ENCODE assay signal across 25 cellular contexts in the genomic region with DNA sequence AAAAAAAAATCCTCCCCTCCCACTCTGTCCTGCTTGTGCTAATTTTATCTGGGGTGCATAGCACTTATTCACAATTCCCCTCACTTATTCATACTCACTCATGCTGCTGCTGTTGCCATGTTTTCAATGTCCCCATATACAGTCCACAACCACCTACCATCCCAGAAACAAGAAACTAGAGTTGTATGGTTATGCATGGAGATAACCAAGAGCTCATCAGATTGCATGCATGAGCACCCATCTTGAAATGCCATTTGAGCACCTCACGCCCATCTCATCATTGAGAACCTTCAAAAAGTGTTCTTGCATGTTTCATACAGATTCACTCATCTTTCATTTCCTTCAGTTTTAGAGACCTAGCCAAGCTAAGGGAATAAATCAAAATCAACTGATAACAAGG.
"Had no signal": no experiment of that assay in that cellular context is flagged by ENCODE, and none has a peak within 500 bp of the region (broad histone marks: within the 10 kb centered on the region; RNA-seq: fewer than 3 reads in every experiment).

No MANE protein-coding gene starts in this region.

- H3K36me3 ChIP-seq: colonic mucosa, gastrocnemius medialis, neutrophil, pancreas, right lobe of liver, tibial artery had no signal

- H3K27me3 ChIP-seq: colonic mucosa, gastrocnemius medialis, neutrophil, pancreas, right lobe of liver, testis, tibial artery had no signal

- H3K27ac ChIP-seq: colonic mucosa, epithelial cell of prostate, gastrocnemius medialis, neutrophil, pancreas, right lobe of liver, testis, tibial artery had no signal

- H3K4me1 ChIP-seq: colonic mucosa, gastrocnemius medialis, pancreas, testis, tibial artery had no signal

- H3K9me3 ChIP-seq: colonic mucosa, gastrocnemius medialis, mucosa of descending colon, neutrophil, pancreas, right lobe of liver, testis, tibial artery had no signal

- H3K4me3 ChIP-seq: colonic mucosa, gastrocnemius medialis, mucosa of descending colon, pancreas, right lobe of liver, testis, tibial artery had no signal

- DNase-seq: colonic mucosa; effector CD8-positive, alpha-beta T cell; endodermal cell; foreskin fibroblast; gastrocnemius medialis; head of caudate nucleus; kidney; mesenchymal stem cell; mucosa of descending colon; naive B cell; pancreas; right lobe of liver; small intestine; stimulated activated CD4-positive, alpha-beta T cell treated with anti-CD3 and anti-CD28 coated beads, Interleukin-15, amount 100 ng/mL, for 24 hours; stimulated activated CD4-positive, alpha-beta T cell treated with anti-CD3 and anti-CD28 coated beads, Interleukin-4, amount 100 ng/mL, for 1 hour; stimulated activated CD8-positive, alpha-beta memory T cell treated with anti-CD3 and anti-CD28 coated beads, Interleukin-4, amount 100 ng/mL, for 48 hours; stimulated activated naive CD8-positive, alpha-beta T cell treated with anti-CD3 and anti-CD28 coated beads, Interleukin-15, Interleukin-2, amounts not matched to agents 100 U/mL and 50 U/mL, for 24 hours; substantia nigra; testis; tibial artery had no signal

- ATAC-seq: esophagus mucosa; gastrocnemius medialis; left lobe of liver; mucosa of descending colon; natural killer cell treated with Interleukin-12 subunit alpha and Interleukin-12 subunit beta and Interleukin-15 and Interleukin-18, amount 100 ng/mL, for 72 hours; pancreas; right lobe of liver; stimulated activated naive CD8-positive, alpha-beta T cell treated with anti-CD3 and anti-CD28 coated beads, Interleukin-15, Interleukin-2, amounts not matched to agents 100 U/mL and 50 U/mL, for 24 hours had no signal

- FAIRE-seq: kidney, pancreas, small intestine had no signal
